ENCODE assay signal across 8 cellular contexts in genomic region chrX:3713225-3713936, GRCh38. TPM values are rescaled to one million over a fixed set of nuclear protein-coding genes. Genes with fewer than 3 reads are reported as not detected.
DNase-seq lines count a peak whose midpoint lies in the region; ATAC-seq and TF ChIP-seq lines count a peak whose summit lies in the region.

Gene PRKX, minus strand, starts transcription at chrX:3713649. Its CDS starts 396 bp downstream, at chrX:3713253.

- 0% methylated on average over 27 of the region's 97 CpGs; no CpG with 5 or more reads in 1 of the 2 donors for WGBS in upper lobe of left lung, 2 donors

- no peak for TF ChIP-seq EP300 in upper lobe of left lung (IDR thresholded peaks at IDR 0.05)

- DNase-seq in Ammon's horn (ENCODE audit: low spot score) (peak; percentile 39), Peyer's patch (peak; percentile 66 to 87 (median 75)), activated gamma-delta T cell (lab: John Stamatoyannopoulos, UW) (peak; percentile 82), glutamatergic neuron (peak; percentile 63), upper lobe of left lung (peak; percentile 47 to 93)

- H3K4me3 ChIP-seq in Peyer's patch (peak within 1 kb of the TSS; percentile 68 to 94 (median 81)), parathyroid adenoma (ENCODE audit: low read depth, low read length) (peak within 1 kb of the TSS; percentile 39), upper lobe of left lung (peak within 1 kb of the TSS; percentile 64 to 84 (median 72))

- H3K9ac ChIP-seq in parathyroid adenoma, result no peak within 1 kb of the TSS

- no peaks in the 10 kb centered on the region for H3K79me2 ChIP-seq in parathyroid adenoma

- peaks cover 2% of the 10 kb centered on the region for H3K27me3 Mint-ChIP-seq in glutamatergic neuron (ENCODE audit: unreplicated experiment)

- peaks cover 1% of the 10 kb centered on the region for H3K9me3 Mint-ChIP-seq in glutamatergic neuron (ENCODE audit: unreplicated experiment)

- H3K27ac ChIP-seq in Peyer's patch (peak within 1 kb of the TSS; percentile 76 to 89 (median 81)), parathyroid adenoma (no peak within 1 kb of the TSS), upper lobe of left lung (peak within 1 kb of the TSS; percentile 77 to 90 (median 86))

- TF ChIP-seq CTCF in Peyer's patch (IDR thresholded peaks at IDR 0.05) (no peak), glutamatergic neuron (IDR thresholded peaks at IDR 0.05; ENCODE audit: partially characterized antibody, unreplicated experiment) (no peak), parathyroid adenoma (IDR thresholded peaks at IDR 0.05) (no peak), upper lobe of left lung (IDR thresholded peaks at IDR 0.05) (no peak)

- no peak for TF ChIP-seq POLR2A in Peyer's patch (IDR thresholded peaks at IDR 0.05)
- peak in 1 of 4 donors; percentile 52 for TF ChIP-seq POLR2A in upper lobe of left lung (IDR thresholded peaks at IDR 0.05)

- ATAC-seq in GM19035 (IDR thresholded peaks at IDR 0.05; ENCODE audit: unreplicated experiment), result peak; percentile 81
- peak; percentile 77 for ATAC-seq in HG03196 (IDR thresholded peaks at IDR 0.05; ENCODE audit: unreplicated experiment)
- ATAC-seq in upper lobe of left lung (ENCODE audit: low FRiP score in 2 of 2), result peak; percentile 71 to 96

- H3K4me2 ChIP-seq in parathyroid adenoma (ENCODE audit: low read length), result peak within 1 kb of the TSS; percentile 68

- H3K4me3 Mint-ChIP-seq in glutamatergic neuron (ENCODE audit: unreplicated experiment), result peak within 1 kb of the TSS; percentile 97

- peak within 1 kb of the TSS; percentile 96 for H3K27ac Mint-ChIP-seq in glutamatergic neuron (ENCODE audit: unreplicated experiment)

- H2AFZ ChIP-seq in parathyroid adenoma, result peak within 1 kb of the TSS; percentile 77

- H3K9me3 ChIP-seq in Peyer's patch, result no peaks in the 10 kb centered on the region
- H3K9me3 ChIP-seq in parathyroid adenoma (ENCODE audit: control insufficient read depth, low read length), result no peaks in the 10 kb centered on the region
- no peaks in the 10 kb centered on the region for H3K9me3 ChIP-seq in upper lobe of left lung

- no peaks in the 10 kb centered on the region for H3K36me3 ChIP-seq in Peyer's patch
- no peaks in the 10 kb centered on the region for H3K36me3 ChIP-seq in parathyroid adenoma (ENCODE audit: control insufficient read depth, insufficient read depth, low read length)
- no peaks in the 10 kb centered on the region for H3K36me3 ChIP-seq in upper lobe of left lung

- H3K27me3 ChIP-seq in Peyer's patch (no peaks in the 10 kb centered on the region), parathyroid adenoma (ENCODE audit: control insufficient read depth, insufficient read depth, low read length) (no peaks in the 10 kb centered on the region), upper lobe of left lung (peaks cover 0 to 4% (median 0%) of the 10 kb centered on the region in 4 donors)

- no peaks in the 10 kb centered on the region for H3K4me1 Mint-ChIP-seq in glutamatergic neuron (ENCODE audit: low read depth, unreplicated experiment)

- no peaks in the 10 kb centered on the region for H3K36me3 Mint-ChIP-seq in glutamatergic neuron (ENCODE audit: unreplicated experiment)

- H3K4me1 ChIP-seq in Peyer's patch, result peaks cover 0 to 7% (median 0%) of the 10 kb centered on the region in 4 donors
- no peaks in the 10 kb centered on the region for H3K4me1 ChIP-seq in parathyroid adenoma
- H3K4me1 ChIP-seq in upper lobe of left lung, result peaks cover 0 to 40% (median 3%) of the 10 kb centered on the region in 4 donors

RNA-seq across cellular contexts. Expression of gene PRKX, which starts in this region (rescaled TPM):
- total RNA-seq in Peyer's patch (10 to 100 TPM in 3 of 4 donors, 1 to 10 TPM in 1; 7.3 to 52.8 (median 20.7) TPM), glutamatergic neuron (ENCODE audit: unreplicated experiment) (64.3 TPM), upper lobe of left lung (10 to 100 TPM; 10.0 to 43.7 (median 19.6) TPM)
